Comparison of ENCODE assay signal across 11 cellular contexts in genomic region chr19:55114566-55115145, GRCh38. TPM values are rescaled to one million over a fixed set of nuclear protein-coding genes. Genes with fewer than 3 reads are reported as not detected.
DNase-seq lines count a peak whose midpoint lies in the region; TF ChIP-seq lines count a peak whose summit lies in the region.
"Had no signal": no experiment of that assay in that cellular context is flagged by ENCODE, and none has a peak within 500 bp of the region (broad histone marks: within the 10 kb centered on the region; RNA-seq: fewer than 3 reads in every experiment).

No MANE protein-coding gene starts in this region.

- TF ChIP-seq POLR2A in esophagus squamous epithelium (IDR thresholded peaks at IDR 0.05), result no peak
- no peak for TF ChIP-seq POLR2A in spleen (IDR thresholded peaks at IDR 0.05)

- peak overlapping the region in 6 of 7 donors; percentile 69 to 100 (median 92) for H3K4me3 Mint-ChIP-seq in CD8-positive, alpha-beta memory T cell

- no peak overlapping the region for H3K27ac ChIP-seq in CD8-positive, alpha-beta memory T cell (ENCODE audit: low read depth, low read length)
- no peak overlapping the region for H3K27ac ChIP-seq in PC-9
- H3K27ac ChIP-seq in esophagus squamous epithelium, result peak overlapping the region; percentile 89 to 99 (median 94)
- peak overlapping the region; percentile 95 for H3K27ac ChIP-seq in rectal smooth muscle tissue (ENCODE audit: low read depth, low read length)
- peak overlapping the region in 4 of 8 donors; percentile 13 to 94 (median 76) for H3K27ac ChIP-seq in spleen

- peaks cover 25% of the 10 kb centered on the region for H3K4me1 ChIP-seq in CD8-positive, alpha-beta memory T cell (ENCODE audit: insufficient read depth, low read length)
- H3K4me1 ChIP-seq in PC-9 (replicated peaks; ENCODE audit: insufficient read depth) (peaks cover 22% of the 10 kb centered on the region), esophagus squamous epithelium (peaks cover 21 to 71% (median 46%) of the 10 kb centered on the region in 3 donors), rectal smooth muscle tissue (ENCODE audit: control insufficient read depth, insufficient read depth, low read length) (peaks cover 20% of the 10 kb centered on the region), spleen (peaks cover 19 to 74% (median 56%) of the 10 kb centered on the region in 6 donors)

- H3K9ac ChIP-seq in rectal smooth muscle tissue (ENCODE audit: low read length), result no peak overlapping the region

- peak overlapping the region in 6 of 8 donors; percentile 19 to 97 (median 55) for H3K27ac Mint-ChIP-seq in CD8-positive, alpha-beta memory T cell

- CTCF ChIA-PET in CD8-positive, alpha-beta memory T cell (lab: Charles Lee), result interaction anchor here (1.3 kb wide), 1 partner anchor 26 kb away, joined by 3 read pairs; no protein-coding TSS in a partner anchor
- CTCF ChIA-PET in PC-9 (lab: Charles Lee), result no interaction called here

- no peak for DNase-seq in CD8-positive, alpha-beta memory T cell
- DNase-seq in PC-9 (no peak), esophagus squamous epithelium (lab: John Stamatoyannopoulos, UW) (no peak), COLO668 (lab: John Stamatoyannopoulos, UW; ENCODE audit: unreplicated experiment) (no peak), GM03348 (ENCODE audit: low spot score) (no peak), NCI-H226 (no peak), spleen (no peak)
- DNase-seq: body of pancreas, KG1 had no signal

- H3K4me1 Mint-ChIP-seq in CD8-positive, alpha-beta memory T cell, result peaks cover 30 to 52% (median 32%) of the 10 kb centered on the region in 3 donors

- 81 to 84% methylated on average over 7 of the region's 9 CpGs for WGBS in esophagus squamous epithelium, 2 donors
- 86 to 95% (median 93%) methylated on average over 6 to 9 of the region's 9 CpGs for WGBS in spleen, 5 donors

- no peak for TF ChIP-seq CTCF in PC-9 (conservative IDR thresholded peaks at IDR 0.05)
- TF ChIP-seq CTCF in esophagus squamous epithelium (IDR thresholded peaks at IDR 0.05), result no peak
- TF ChIP-seq CTCF in spleen (IDR thresholded peaks at IDR 0.05 in 8 of 11, conservative IDR thresholded peaks at IDR 0.05 in 3 of 11), result no peak

- no peak overlapping the region for H3K4me3 ChIP-seq in CD8-positive, alpha-beta memory T cell (ENCODE audit: low read length)
- H3K4me3 ChIP-seq in PC-9 (no peak overlapping the region), esophagus squamous epithelium (peak overlapping the region in 2 of 4 donors; percentile 91 to 98), rectal smooth muscle tissue (ENCODE audit: low read length) (peak overlapping the region; percentile 29), spleen (no peak overlapping the region)
- H3K4me3 ChIP-seq: body of pancreas, ovary had no signal

- H3K4me2 ChIP-seq in PC-9, result peak overlapping the region; percentile 100; the same call in 1 of the 2 replicates

- no peaks in the 10 kb centered on the region for H3K9me3 Mint-ChIP-seq in CD8-positive, alpha-beta memory T cell

- BruUV-seq in PC-9 (replicated peaks; lab: Mats Ljungman, UMichigan), result no TSS peak

- intact Hi-C loops in PC-9 (cut with micrococcal nuclease; ENCODE audit: unreplicated experiment), result no loop called here
- intact Hi-C loops in esophagus squamous epithelium (cut with DNase I), result no loop called here
- intact Hi-C loops in spleen (cut with DNase I; ENCODE audit: low total_unique reads), result no loop called here

- H3K27me3 ChIP-seq in CD8-positive, alpha-beta memory T cell (ENCODE audit: insufficient read depth, low read length, poor library complexity, severe bottlenecking), result no peaks in the 10 kb centered on the region
- H3K27me3 ChIP-seq in PC-9 (ENCODE audit: insufficient read depth, low read depth) (no peaks in the 10 kb centered on the region), esophagus squamous epithelium (no peaks in the 10 kb centered on the region), rectal smooth muscle tissue (ENCODE audit: control insufficient read depth, insufficient read depth, low read length) (no peaks in the 10 kb centered on the region), spleen (replicated peaks in 1 of 7) (no peaks in the 10 kb centered on the region)
- H3K27me3 ChIP-seq: body of pancreas, ovary had no signal

- H3K9me3 ChIP-seq in CD8-positive, alpha-beta memory T cell (ENCODE audit: low read length), result no peaks in the 10 kb centered on the region
- H3K9me3 ChIP-seq in PC-9 (ENCODE audit: insufficient read depth, low read depth) (no peaks in the 10 kb centered on the region), esophagus squamous epithelium (no peaks in the 10 kb centered on the region), spleen (no peaks in the 10 kb centered on the region)
- H3K9me3 ChIP-seq: body of pancreas, ovary had no signal

- no peaks in the 10 kb centered on the region for H3K9me2 ChIP-seq in PC-9 (ENCODE audit: insufficient read depth)

- peaks cover 51% of the 10 kb centered on the region for H4K20me1 ChIP-seq in PC-9 (ENCODE audit: insufficient read depth)

- no peak overlapping the region for H2AFZ ChIP-seq in PC-9

- no peaks in the 10 kb centered on the region for H3K36me3 ChIP-seq in CD8-positive, alpha-beta memory T cell (ENCODE audit: insufficient read depth, low read length)
- H3K36me3 ChIP-seq in PC-9 (ENCODE audit: low read depth) (no peaks in the 10 kb centered on the region; the same call in 1 of the 2 replicates), esophagus squamous epithelium (peaks cover 0 to 26% (median under 1%) of the 10 kb centered on the region in 3 donors), rectal smooth muscle tissue (ENCODE audit: control insufficient read depth, insufficient read depth, low read length) (peaks cover 8% of the 10 kb centered on the region), spleen (peaks cover 0 to 49% (median 17%) of the 10 kb centered on the region in 6 donors)
- H3K36me3 ChIP-seq: ovary had no signal

- H3K79me2 ChIP-seq in PC-9 (ENCODE audit: low read depth), result peaks cover 57% of the 10 kb centered on the region

- peaks cover 0 to 7% of the 10 kb centered on the region in 2 donors for H3K27me3 Mint-ChIP-seq in CD8-positive, alpha-beta memory T cell

- peaks cover 12% of the 10 kb centered on the region; the same call in 1 of the 2 replicates for H3F3A ChIP-seq in PC-9 (ENCODE audit: insufficient read depth, low read depth)

- peaks cover 0 to 43% (median 2%) of the 10 kb centered on the region in 3 donors for H3K36me3 Mint-ChIP-seq in CD8-positive, alpha-beta memory T cell

- POLR2A ChIA-PET in CD8-positive, alpha-beta memory T cell (lab: Charles Lee), result no interaction called here
- POLR2A ChIA-PET in PC-9 (lab: Charles Lee; ENCODE audit: unreplicated experiment), result no interaction called here

RNA-seq across cellular contexts. Expression of gene PPP1R12C, which starts 2.8 kb away (rescaled TPM):
- total RNA-seq in CD8-positive, alpha-beta memory T cell, result 10 to 100 TPM; 95.4 to 98.3 TPM
- polyA plus RNA-seq in CD8-positive, alpha-beta memory T cell, result 7.7 TPM
- total RNA-seq in PC-9 (2021) (110 and 114 TPM in 2 replicates), esophagus squamous epithelium (10 to 100 TPM; 35.1 to 89.1 (median 43.7) TPM), spleen (100 to 1,000 TPM in 5 of 7 donors, 10 to 100 TPM in 2; 88.2 to 193 (median 129) TPM)
- polyA plus RNA-seq in spleen, result 100 to 1,000 TPM in 2 of 3 donors, 10 to 100 TPM in 1; 98.2 to 292 (median 263) TPM

RNA-seq across cellular contexts. Expression of gene TNNT1, which starts 34.4 kb away (rescaled TPM):
- total RNA-seq in CD8-positive, alpha-beta memory T cell, result not detected
- not detected for polyA plus RNA-seq in CD8-positive, alpha-beta memory T cell
- total RNA-seq in PC-9 (2021) (228 and 266 TPM in 2 replicates), esophagus squamous epithelium (10 to 100 TPM in 1 of 4 donors, 1 to 10 TPM in 3; 3.3 to 23.1 (median 6.2) TPM), spleen (1 to 10 TPM in 4 of 7 donors, not detected in 3; 1.3 to 5.4 (median 2.6) TPM)
- polyA plus RNA-seq in spleen, result 1 to 10 TPM in 1 of 3 donors, under 1 TPM in 2; 0.26 to 6.2 (median 0.94) TPM
- total RNA-seq: body of pancreas had no signal

RNA-seq across cellular contexts. Expression of gene EPS8L1, which starts 39.0 kb away (rescaled TPM):
- under 1 TPM; 0.27 to 0.74 TPM for total RNA-seq in CD8-positive, alpha-beta memory T cell
- polyA plus RNA-seq in CD8-positive, alpha-beta memory T cell, result 0.28 TPM
- total RNA-seq in PC-9 (2021), result 111 and 162 TPM in 2 replicates
- 100 to 1,000 TPM; 151 to 341 (median 286) TPM for total RNA-seq in esophagus squamous epithelium
- total RNA-seq in spleen, result 1 to 10 TPM in 5 of 7 donors, under 1 TPM in 1, not detected in 1; 0.37 to 3.4 (median 2.2) TPM
- polyA plus RNA-seq in spleen, result 1 to 10 TPM; 5.2 to 5.3 (median 5.3) TPM

RNA-seq across cellular contexts. Expression of gene TNNI3, which starts 42.9 kb away (rescaled TPM):
- not detected for total RNA-seq in CD8-positive, alpha-beta memory T cell
- not detected for polyA plus RNA-seq in CD8-positive, alpha-beta memory T cell
- 13.7 and 18.2 TPM in 2 replicates for total RNA-seq in PC-9 (2021)
- total RNA-seq in esophagus squamous epithelium, result not detected
- total RNA-seq in spleen, result not detected
- under 1 TPM; 0.15 to 0.74 (median 0.70) TPM for polyA plus RNA-seq in spleen
- total RNA-seq: body of pancreas had no signal

RNA-seq across cellular contexts. Expression of gene RDH13, which starts 51.7 kb away (rescaled TPM):
- total RNA-seq in CD8-positive, alpha-beta memory T cell, result 10 to 100 TPM; 21.4 to 22.2 TPM
- polyA plus RNA-seq in CD8-positive, alpha-beta memory T cell, result 15.8 TPM
- total RNA-seq in PC-9 (2021) (39.8 and 42.1 TPM in 2 replicates), esophagus squamous epithelium (10 to 100 TPM; 32.2 to 68.0 (median 41.4) TPM), spleen (10 to 100 TPM; 15.3 to 31.5 (median 17.9) TPM)
- 10 to 100 TPM in 1 of 3 donors, 1 to 10 TPM in 2; 4.6 to 13.5 (median 7.6) TPM for polyA plus RNA-seq in spleen

Comparison
In these comparisons a context has a peak if more than half of its experiments do, and no peak if none do; other contexts are left out.
1. H3K27ac ChIP-seq: peak in esophagus squamous epithelium (4 of 4) and rectal smooth muscle tissue (single experiment); none in CD8-positive, alpha-beta memory T cell (single experiment) and PC-9 (single experiment).
2. RNA of gene EPS8L1, which starts 39.0 kb away (total RNA-seq): 151 to 341 TPM in esophagus squamous epithelium and 111 to 162 TPM in PC-9; 0.37 to 3.4 TPM in spleen and 0.27 to 0.74 TPM in CD8-positive, alpha-beta memory T cell; every median in the first group is over 10 times any median in the second.